20 cellular contexts compared by ENCODE assay signal in genomic region chr6:65745614-65746013, GRCh38. TPM values are rescaled to one million over a fixed set of nuclear protein-coding genes. Genes with fewer than 3 reads are reported as not detected.
"Had no signal": no experiment of that assay in that cellular context is flagged by ENCODE, and none has a peak within 500 bp of the region (broad histone marks: within the 10 kb centered on the region; RNA-seq: fewer than 3 reads in every experiment).

No MANE protein-coding gene starts in this region.

- H3K4me3 Mint-ChIP-seq: endodermal cell; naive thymus-derived CD4-positive, alpha-beta T cell; nephron progenitor cell; type B pancreatic cell had no signal

- H3K27me3 Mint-ChIP-seq: naive thymus-derived CD4-positive, alpha-beta T cell; type B pancreatic cell had no signal

- H3K27me3 ChIP-seq: colonic mucosa, hepatocyte, neutrophil, right atrium auricular region, suprapubic skin, thyroid gland had no signal

- H3K79me2 ChIP-seq: hepatocyte had no signal

- H3K4me3 ChIP-seq: colonic mucosa, hepatocyte, right atrium auricular region, smooth muscle cell, suprapubic skin, thyroid gland had no signal

- H3K9me3 ChIP-seq: colonic mucosa, neutrophil, right atrium auricular region, suprapubic skin, thyroid gland had no signal

- H3K4me1 Mint-ChIP-seq: endodermal cell; naive thymus-derived CD4-positive, alpha-beta T cell; nephron progenitor cell had no signal

- H3K27ac ChIP-seq: colonic mucosa, hepatocyte, neutrophil, right atrium auricular region, suprapubic skin, thyroid gland had no signal

- H3K36me3 ChIP-seq: colonic mucosa, neutrophil, right atrium auricular region, suprapubic skin, thyroid gland had no signal

- ATAC-seq: stimulated activated naive CD8-positive, alpha-beta T cell treated with anti-CD3 and anti-CD28 coated beads, Interleukin-15, Interleukin-2, amounts not matched to agents 100 U/mL and 50 U/mL, for 24 hours had no signal

- H3K4me2 ChIP-seq: hepatocyte, smooth muscle cell had no signal

- H3K9me3 Mint-ChIP-seq: endodermal cell, type B pancreatic cell had no signal

- H3K27ac Mint-ChIP-seq: endodermal cell; naive thymus-derived CD4-positive, alpha-beta T cell; nephron progenitor cell; type B pancreatic cell had no signal

- H3K36me3 Mint-ChIP-seq: type B pancreatic cell had no signal

- DNase-seq: colonic mucosa; dermis blood vessel endothelial cell; endodermal cell; erythroblast; foreskin melanocyte; head of caudate nucleus; kidney glomerular epithelial cell; naive thymus-derived CD4-positive, alpha-beta T cell; nephron progenitor cell; stimulated activated CD4-positive, alpha-beta T cell treated with anti-CD3 and anti-CD28 coated beads, Interleukin-2, amount 100 ng/mL, for 48 hours; stimulated activated naive CD8-positive, alpha-beta T cell treated with anti-CD3 and anti-CD28 coated beads, Interleukin-15, Interleukin-2, amounts not matched to agents 100 U/mL and 50 U/mL, for 24 hours; thyroid gland had no signal

- H3K4me1 ChIP-seq: colonic mucosa, right atrium auricular region, suprapubic skin, thyroid gland had no signal

- H2AFZ ChIP-seq: hepatocyte had no signal

RNA-seq across cellular contexts. Expression of gene EYS, which starts 38.6 kb away (rescaled TPM):
- total RNA-seq: dermis blood vessel endothelial cell, lung microvascular endothelial cell, osteocyte, right atrium auricular region, suprapubic skin, thyroid gland had no signal
